Comparison of ENCODE assay signal across 14 cellular contexts in the genomic region with DNA sequence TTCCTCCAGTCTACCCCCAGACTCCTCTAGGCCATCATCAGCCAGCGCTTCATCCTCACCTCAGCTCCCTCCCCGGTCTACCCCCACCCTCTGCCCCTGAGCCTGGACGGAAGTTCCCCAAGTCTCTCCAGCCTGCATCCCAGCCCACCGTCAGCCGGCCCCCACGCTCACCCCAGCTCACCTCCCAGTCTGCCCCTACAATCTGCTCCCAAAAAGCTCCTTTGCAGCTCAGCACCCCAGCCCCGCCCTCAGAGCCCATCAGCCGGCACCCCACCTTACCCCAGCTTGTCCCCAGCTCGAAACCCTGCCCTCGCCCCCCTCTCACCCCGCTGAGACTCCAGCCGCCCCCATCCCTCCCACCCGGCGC. TPM values are rescaled to one million over a fixed set of nuclear protein-coding genes. Genes with fewer than 3 reads are reported as not detected.
A peak's percentile ranks its signal among the peaks of the same experiment; 100 is the strongest.
DNase-seq lines count a peak whose midpoint lies in the region; ATAC-seq, FAIRE-seq and TF ChIP-seq lines count a peak whose summit lies in the region.
"Had no signal": no experiment of that assay in that cellular context is flagged by ENCODE, and none has a peak within 500 bp of the region (broad histone marks: within the 10 kb centered on the region; RNA-seq: fewer than 3 reads in every experiment).

No MANE protein-coding gene starts in this region.

- no peak for TF ChIP-seq CTCF in coronary artery (IDR thresholded peaks at IDR 0.05)
- TF ChIP-seq CTCF in lung (IDR thresholded peaks at IDR 0.05; ENCODE audit: control extremely low read depth, extremely low read depth) = no peak
- no peak for TF ChIP-seq CTCF in testis (IDR thresholded peaks at IDR 0.05)
- TF ChIP-seq CTCF in pancreas (IDR thresholded peaks at IDR 0.05) = no peak

- peak overlapping the region; percentile 60 for H3K4me3 ChIP-seq in HUES48 (ENCODE audit: low read depth, low read length)
- H3K4me3 ChIP-seq in coronary artery = peak overlapping the region; percentile 66
- peak overlapping the region; percentile 58 for H3K4me3 ChIP-seq in lung
- H3K4me3 ChIP-seq in testis = peak overlapping the region; percentile 42 to 60
- H3K4me3 ChIP-seq in pancreas = peak overlapping the region in 1 of 4 donors; percentile 29

- ATAC-seq in lung (ENCODE audit: insufficient read depth, low FRiP score) (no peak), pancreas (no peak), GM19467 (IDR thresholded peaks at IDR 0.05; ENCODE audit: unreplicated experiment) (no peak)

- no peak overlapping the region for H3K9ac ChIP-seq in HUES48 (ENCODE audit: low read depth, low read length)

- 6 to 12% methylated on average over 11 to 14 of the region's 14 CpGs for WGBS in lung, 2 donors
- 8 to 9% methylated on average over 13 to 14 of the region's 14 CpGs for WGBS in testis, 2 donors
- 17% methylated on average over 14 of the region's 14 CpGs for WGBS in pancreas, 2 donors

- peaks cover 6% of the 10 kb centered on the region; the same call in 1 of the 2 replicates for H3K4me1 ChIP-seq in HUES48 (ENCODE audit: control insufficient read depth, insufficient read depth, low read length)
- peaks cover 0 to 4% of the 10 kb centered on the region in 2 donors for H3K4me1 ChIP-seq in lung (ENCODE audit: control insufficient read depth in 2 of 2, insufficient read depth in 2 of 2, low read length in 2 of 2)
- H3K4me1 ChIP-seq in testis = peaks cover 3% of the 10 kb centered on the region
- H3K4me1 ChIP-seq in pancreas = no peaks in the 10 kb centered on the region

- H3K27ac ChIP-seq in HUES48 (ENCODE audit: low read depth, low read length) (no peak overlapping the region), coronary artery (peak overlapping the region in 1 of 2 donors; percentile 62), lung (ENCODE audit: low read depth in 1 of 2, low read length in 1 of 2) (no peak overlapping the region), testis (no peak overlapping the region), pancreas (no peak overlapping the region)
- H3K27ac ChIP-seq: epithelial cell of prostate, VCaP had no signal

- H3K36me3 ChIP-seq in HUES48 (ENCODE audit: control insufficient read depth, insufficient read depth, low read length) (no peaks in the 10 kb centered on the region), lung (ENCODE audit: control insufficient read depth in 2 of 2, insufficient read depth in 2 of 2, low read length in 2 of 2) (no peaks in the 10 kb centered on the region), testis (ENCODE audit: low read depth, missing control alignments) (no peaks in the 10 kb centered on the region), pancreas (no peaks in the 10 kb centered on the region)

- in situ Hi-C loops in ACHN (cut with HindIII; ENCODE audit: low pct_ligation_motif_present, low pct_unique_long_range_greater_than_20kb, low sequenced_read_pairs) = no loop called here

- intact Hi-C loops in testis (cut with DNase I; ENCODE audit: low total_unique reads) (loop anchor here (5.0 kb wide), 1 partner anchor 100 kb away; no protein-coding TSS in a partner anchor), pancreas (cut with DNase I) (loop anchor here in 2 of 3 donors (5.0 to 10.0 kb wide), 3 partner anchors 98 to 708 kb away; no protein-coding TSS in a partner anchor)

- peak; percentile 56 for DNase-seq in coronary artery (ENCODE audit: low spot score)
- no peak for DNase-seq in lung (ENCODE audit: low spot score)
- DNase-seq in testis = no peak
- no peak for DNase-seq in ACHN
- no peak for DNase-seq in pancreas
- DNase-seq: activated naive CD4-positive, alpha-beta T cell treated with anti-CD3 and anti-CD28 coated beads, Interleukin-2, amount 50 U/mL, for 16 hours; CD4-positive, alpha-beta T cell; MV-4-11; NCI-H2227 treated with DMSO at 0.1 percent for 48 hours had no signal

- H3K9me3 ChIP-seq in HUES48 (ENCODE audit: control insufficient read depth, insufficient read depth, low read length) (no peaks in the 10 kb centered on the region), lung (ENCODE audit: control insufficient read depth in 2 of 2, insufficient read depth in 1 of 2, low read length in 1 of 2) (no peaks in the 10 kb centered on the region), testis (no peaks in the 10 kb centered on the region), pancreas (no peaks in the 10 kb centered on the region)

- no peak for FAIRE-seq in pancreas (lab: Jason Lieb, UNC)
- FAIRE-seq: GM12892 had no signal

- no peak for TF ChIP-seq POLR2A in testis (IDR thresholded peaks at IDR 0.05)

- H3K27me3 ChIP-seq in HUES48 (ENCODE audit: control insufficient read depth, insufficient read depth, low read length) (peaks cover 28% of the 10 kb centered on the region), lung (ENCODE audit: control insufficient read depth, insufficient read depth) (no peaks in the 10 kb centered on the region), testis (no peaks in the 10 kb centered on the region), pancreas (no peaks in the 10 kb centered on the region)

RNA-seq across cellular contexts. Expression of a gene that starts 0.3 kb away (rescaled TPM):
- total RNA-seq in lung (10 to 100 TPM; 47.3 to 49.8 TPM), testis (10 to 100 TPM; 17.0 to 23.8 TPM), pancreas (10 to 100 TPM in 1 of 6 donors, 1 to 10 TPM in 5; 4.1 to 11.0 (median 6.6) TPM)
- polyA plus RNA-seq in lung (100 to 1,000 TPM in 1 of 2 donors, 10 to 100 TPM in 1; 76.8 to 116 TPM), testis (ENCODE audit: insufficient read depth, low read depth, low replicate concordance) (9.1 TPM), pancreas (10 to 100 TPM; 25.9 to 41.1 TPM)
- total RNA-seq: CD4-positive, alpha-beta T cell had no signal

RNA-seq across cellular contexts. Expression of a gene that starts 45.8 kb away (rescaled TPM):
- total RNA-seq in lung (10 to 100 TPM; 32.2 to 65.6 TPM), testis (10 to 100 TPM; 75.7 to 82.8 TPM), pancreas (10 to 100 TPM; 15.6 to 36.2 (median 24.3) TPM)
- polyA plus RNA-seq in lung (10 to 100 TPM; 36.2 to 57.6 TPM), testis (ENCODE audit: insufficient read depth, low read depth, low replicate concordance) (82.7 TPM), pancreas (10 to 100 TPM; 38.7 to 39.8 TPM)
